Comparison of ENCODE assay signal across 26 cellular contexts in the genomic region with DNA sequence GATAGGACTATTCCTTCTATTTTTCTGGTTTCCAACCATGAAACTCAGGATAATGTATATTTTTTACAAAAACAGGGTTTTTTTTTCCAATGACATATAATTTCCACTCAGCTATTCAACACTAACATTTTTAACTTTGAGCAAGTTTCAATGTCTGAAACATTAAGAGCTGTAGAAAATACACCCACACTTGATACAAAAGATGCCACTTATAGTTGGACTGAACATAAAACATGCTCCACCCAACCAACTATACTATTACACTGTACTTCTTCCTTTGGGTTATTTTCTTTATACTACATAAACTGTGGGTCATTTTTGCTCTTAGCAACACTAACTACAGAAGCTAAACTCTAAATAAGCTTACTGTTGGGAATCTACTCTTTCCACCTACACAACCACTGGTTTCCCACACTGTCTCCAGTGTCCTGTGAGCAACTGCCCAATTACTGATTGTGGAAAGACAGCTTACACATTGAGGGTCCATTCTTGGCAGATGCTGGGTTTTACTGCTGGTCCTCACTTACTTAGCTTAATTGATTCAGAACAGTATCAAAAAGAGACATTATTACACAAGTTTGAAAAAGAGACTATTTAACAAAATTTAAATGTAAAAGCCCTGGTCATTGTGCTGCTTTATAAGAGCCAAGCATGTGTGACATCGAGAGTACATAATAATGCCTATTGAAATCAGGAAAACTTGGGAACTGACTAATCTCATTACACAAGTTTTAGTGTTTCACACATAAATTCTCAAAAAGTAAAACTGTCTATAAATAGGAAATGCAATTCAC.
A peak's percentile ranks its signal among the peaks of the same experiment; 100 is the strongest.
DNase-seq lines count a peak whose midpoint lies in the region; ATAC-seq and TF ChIP-seq lines count a peak whose summit lies in the region.
"Had no signal": no experiment of that assay in that cellular context is flagged by ENCODE, and none has a peak within 500 bp of the region (broad histone marks: within the 10 kb centered on the region; RNA-seq: fewer than 3 reads in every experiment).

No MANE protein-coding gene starts in this region.

- H3K4me1 ChIP-seq in MM.1S (ENCODE audit: low read length) = peaks cover 36% of the 10 kb centered on the region
- H3K4me1 ChIP-seq: adrenal gland, thyroid gland had no signal

- H3K9me3 ChIP-seq in MM.1S (replicated peaks; ENCODE audit: insufficient read depth, low read length) = no peaks in the 10 kb centered on the region
- H3K9me3 ChIP-seq: adrenal gland, esophagus muscularis mucosa, gastrocnemius medialis, thyroid gland had no signal

- H3K4me3 Mint-ChIP-seq in activated naive CD4-positive, alpha-beta T cell treated with anti-CD3 and anti-CD28 coated beads, Interleukin-2, amount 10 ng/mL, durations not matched to agents 7 days and 5 days = no peak overlapping the region
- H3K4me3 Mint-ChIP-seq in central memory CD8-positive, alpha-beta T cell = no peak overlapping the region
- peak overlapping the region; percentile 51 for H3K4me3 Mint-ChIP-seq in stimulated activated effector memory CD8-positive, alpha-beta T cell treated with anti-CD3 and anti-CD28 coated beads, Interleukin-12 subunit alpha, Interleukin-12 subunit beta, amount 100 ng/mL, for 72 hours
- H3K4me3 Mint-ChIP-seq: activated T-cell treated with anti-CD3 and anti-CD28 coated beads, Interleukin-2, amount 50 U/mL, for 4 hours had no signal

- H3K4me1 Mint-ChIP-seq in activated naive CD4-positive, alpha-beta T cell treated with anti-CD3 and anti-CD28 coated beads, Interleukin-2, amount 10 ng/mL, durations not matched to agents 7 days and 5 days = peaks cover 34% of the 10 kb centered on the region
- H3K4me1 Mint-ChIP-seq in central memory CD8-positive, alpha-beta T cell = peaks cover 29% of the 10 kb centered on the region
- H3K4me1 Mint-ChIP-seq in stimulated activated effector memory CD8-positive, alpha-beta T cell treated with anti-CD3 and anti-CD28 coated beads, Interleukin-12 subunit alpha, Interleukin-12 subunit beta, amount 100 ng/mL, for 72 hours = peaks cover 33% of the 10 kb centered on the region

- H3K4me3 ChIP-seq in MM.1S (ENCODE audit: low read length) = no peak overlapping the region
- H3K4me3 ChIP-seq: adrenal gland, esophagus muscularis mucosa, gastrocnemius medialis, thyroid gland had no signal

- peaks cover 8% of the 10 kb centered on the region for H3K36me3 Mint-ChIP-seq in activated naive CD4-positive, alpha-beta T cell treated with anti-CD3 and anti-CD28 coated beads, Interleukin-2, amount 10 ng/mL, durations not matched to agents 7 days and 5 days
- H3K36me3 Mint-ChIP-seq in central memory CD8-positive, alpha-beta T cell (ENCODE audit: insufficient read depth) = peaks cover 4% of the 10 kb centered on the region
- H3K36me3 Mint-ChIP-seq in stimulated activated effector memory CD8-positive, alpha-beta T cell treated with anti-CD3 and anti-CD28 coated beads, Interleukin-12 subunit alpha, Interleukin-12 subunit beta, amount 100 ng/mL, for 72 hours = peaks cover under 1% of the 10 kb centered on the region
- H3K36me3 Mint-ChIP-seq: naive B cell had no signal

- CTCF ChIA-PET in activated naive CD4-positive, alpha-beta T cell treated with anti-CD3 and anti-CD28 coated beads, Interleukin-2, amount 10 ng/mL, durations not matched to agents 7 days and 5 days (lab: Charles Lee) = interaction anchor here (1.4 kb wide), 1 partner anchor 143 kb away, joined by 6 read pairs; no protein-coding TSS in a partner anchor

- no peaks in the 10 kb centered on the region for H3F3A ChIP-seq in MM.1S (ENCODE audit: insufficient read depth, low read length)

- no peaks in the 10 kb centered on the region for H3K27me3 Mint-ChIP-seq in activated naive CD4-positive, alpha-beta T cell treated with anti-CD3 and anti-CD28 coated beads, Interleukin-2, amount 10 ng/mL, durations not matched to agents 7 days and 5 days
- no peaks in the 10 kb centered on the region for H3K27me3 Mint-ChIP-seq in central memory CD8-positive, alpha-beta T cell
- H3K27me3 Mint-ChIP-seq: effector memory CD8-positive, alpha-beta T cell; naive B cell had no signal

- peaks cover 94% of the 10 kb centered on the region for H3K79me2 ChIP-seq in MM.1S (ENCODE audit: low read length)

- peak overlapping the region; percentile 47; the same call in 1 of the 2 replicates for H3K27ac ChIP-seq in MM.1S (ENCODE audit: low read length)
- H3K27ac ChIP-seq: adrenal gland, esophagus muscularis mucosa, gastrocnemius medialis, thyroid gland, VCaP had no signal

- no peaks in the 10 kb centered on the region for H3K27me3 ChIP-seq in MM.1S (replicated peaks; ENCODE audit: insufficient read depth, low read length)
- H3K27me3 ChIP-seq: adrenal gland, esophagus muscularis mucosa, gastrocnemius medialis, thyroid gland had no signal

- peak overlapping the region; percentile 33 for H3K27ac Mint-ChIP-seq in activated naive CD4-positive, alpha-beta T cell treated with anti-CD3 and anti-CD28 coated beads, Interleukin-2, amount 10 ng/mL, durations not matched to agents 7 days and 5 days
- H3K27ac Mint-ChIP-seq in central memory CD8-positive, alpha-beta T cell (ENCODE audit: low read depth) = peak overlapping the region; percentile 38
- peak overlapping the region; percentile 81 for H3K27ac Mint-ChIP-seq in stimulated activated effector memory CD8-positive, alpha-beta T cell treated with anti-CD3 and anti-CD28 coated beads, Interleukin-12 subunit alpha, Interleukin-12 subunit beta, amount 100 ng/mL, for 72 hours

- H4K20me1 ChIP-seq in MM.1S (ENCODE audit: insufficient read depth, low read length) = no peaks in the 10 kb centered on the region

- H3K4me2 ChIP-seq in MM.1S (ENCODE audit: low read depth, low read length) = peak overlapping the region; percentile 56

- no peaks in the 10 kb centered on the region for H3K9me3 Mint-ChIP-seq in activated naive CD4-positive, alpha-beta T cell treated with anti-CD3 and anti-CD28 coated beads, Interleukin-2, amount 10 ng/mL, durations not matched to agents 7 days and 5 days
- no peaks in the 10 kb centered on the region for H3K9me3 Mint-ChIP-seq in central memory CD8-positive, alpha-beta T cell
- H3K9me3 Mint-ChIP-seq in stimulated activated effector memory CD8-positive, alpha-beta T cell treated with anti-CD3 and anti-CD28 coated beads, Interleukin-12 subunit alpha, Interleukin-12 subunit beta, amount 100 ng/mL, for 72 hours = no peaks in the 10 kb centered on the region
- H3K9me3 Mint-ChIP-seq: activated T-cell treated with anti-CD3 and anti-CD28 coated beads, Interleukin-2, amount 50 U/mL, for 4 hours; effector memory CD8-positive, alpha-beta T cell; naive B cell had no signal

- H2AFZ ChIP-seq in MM.1S (ENCODE audit: low read length) = no peak overlapping the region

- no peak overlapping the region for H3K9ac ChIP-seq in MM.1S (ENCODE audit: low read length)

- no peak for ATAC-seq in central memory CD8-positive, alpha-beta T cell (replicated peaks; ENCODE audit: extremely low read depth, poor library complexity, severe bottlenecking)
- peak; percentile 32 for ATAC-seq in stimulated activated effector memory CD8-positive, alpha-beta T cell treated with anti-CD3 and anti-CD28 coated beads, Interleukin-12 subunit alpha, Interleukin-12 subunit beta, amount 100 ng/mL, for 72 hours
- ATAC-seq: gastrocnemius medialis, left lobe of liver had no signal

- no peaks in the 10 kb centered on the region for H3K36me3 ChIP-seq in MM.1S (replicated peaks; ENCODE audit: insufficient read depth, low read length)
- H3K36me3 ChIP-seq: adrenal gland, esophagus muscularis mucosa, gastrocnemius medialis, thyroid gland had no signal

- no peaks in the 10 kb centered on the region for H3K9me2 ChIP-seq in MM.1S (replicated peaks; ENCODE audit: insufficient read depth, low read length)

- no peak for DNase-seq in activated naive CD4-positive, alpha-beta T cell treated with anti-CD3 and anti-CD28 coated beads, Interleukin-2, amount 10 ng/mL, durations not matched to agents 7 days and 5 days
- DNase-seq in activated naive CD4-positive, alpha-beta T cell treated with Interleukin-2 at 50 U/mL for 16 hours = no peak
- DNase-seq in MM.1S (no peak), NCI-H1694 (lab: John Stamatoyannopoulos, UW) (no peak)
- DNase-seq in central memory CD8-positive, alpha-beta T cell (ENCODE audit: low spot score in 2 of 2) = no peak
- DNase-seq in stimulated activated effector memory CD8-positive, alpha-beta T cell treated with anti-CD3 and anti-CD28 coated beads, Interleukin-12 subunit alpha, Interleukin-12 subunit beta, amount 100 ng/mL, for 72 hours (ENCODE audit: low spot score in 2 of 2) = no peak
- DNase-seq in stimulated activated CD4-positive, alpha-beta T cell treated with anti-CD3 and anti-CD28 coated beads, Interleukin-4, amount 100 ng/mL, for 4 hours = no peak
- DNase-seq: adrenal gland, C1 segment of cervical spinal cord, EL, gastrocnemius medialis, HCEC 1CT, hippocampal formation, mesendoderm, naive B cell, NCI-H1105 treated with DMSO at 0.1 percent for 48 hours, NCI-H2081, NCI-H345, NCI-H748 treated with DMSO at 0.1 percent for 48 hours, retina, thyroid gland had no signal

- TF ChIP-seq CTCF in MM.1S (IDR thresholded peaks at IDR 0.05; ENCODE audit: low read length) = no peak
